8 cellular contexts compared by ENCODE assay signal in the genomic region with DNA sequence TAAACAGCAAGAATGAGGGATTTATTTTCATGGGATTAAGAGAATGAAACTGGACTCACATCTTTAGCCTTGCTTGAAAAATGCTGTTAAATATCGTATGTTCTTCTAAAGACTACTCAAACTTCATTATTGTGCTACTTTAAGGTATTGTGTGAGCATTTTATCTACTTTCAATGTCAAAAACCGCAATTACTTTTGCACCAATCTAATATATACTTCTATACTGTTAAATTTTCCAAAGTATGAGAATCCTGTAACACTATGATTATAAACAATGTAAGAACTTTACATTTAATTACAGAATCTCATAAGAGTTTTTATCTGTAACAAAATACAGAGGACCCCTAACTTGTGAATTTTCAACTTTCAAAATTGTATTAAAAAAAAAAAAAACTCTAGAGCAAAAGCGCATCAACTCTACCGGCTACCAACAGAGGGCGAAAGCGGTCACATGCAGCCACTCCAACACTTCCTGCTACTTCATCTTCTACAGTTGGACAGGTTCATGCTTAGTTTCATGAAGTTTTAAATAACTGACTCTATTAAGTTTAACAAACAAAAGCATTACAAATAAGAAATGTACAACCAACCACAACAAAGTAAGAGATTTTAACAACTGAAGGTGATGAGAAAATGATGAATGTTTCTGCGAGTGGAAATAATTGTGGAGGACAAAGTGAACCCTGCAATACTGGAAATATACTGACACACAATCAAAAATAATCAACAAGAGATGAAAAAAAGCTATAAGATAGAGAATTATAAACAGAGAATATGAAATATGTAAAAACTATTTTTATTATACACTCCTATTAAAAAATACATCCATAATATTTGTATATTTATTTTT.
A peak's percentile ranks its signal among the peaks of the same experiment; 100 is the strongest.
DNase-seq lines count a peak whose midpoint lies in the region; ATAC-seq and TF ChIP-seq lines count a peak whose summit lies in the region.

No MANE protein-coding gene starts in this region.

- TF ChIP-seq CTCF in Calu3 (IDR thresholded peaks at IDR 0.05; ENCODE audit: unreplicated experiment) (peak; percentile 89), astrocyte of the cerebellum (IDR thresholded peaks at IDR 0.05; ENCODE audit: low read depth, low read length, missing control alignments) (peak; percentile 92)

- ATAC-seq in left lobe of liver: peak; percentile 87
- ATAC-seq in GM19463 (IDR thresholded peaks at IDR 0.05; ENCODE audit: unreplicated experiment): no peak
- ATAC-seq in HG02938 (IDR thresholded peaks at IDR 0.05; ENCODE audit: unreplicated experiment): no peak

- BruUV-seq in Calu3 (replicated peaks; lab: Mats Ljungman, UMichigan): no TSS peak

- no peak overlapping the region for H3K4me3 Mint-ChIP-seq in Calu3 (ENCODE audit: low read depth, unreplicated experiment)

- in situ Hi-C loops in astrocyte of the cerebellum (cut with HindIII; ENCODE audit: low sequenced_read_pairs): no loop called here

- no peaks in the 10 kb centered on the region for H3K36me3 Mint-ChIP-seq in Calu3 (ENCODE audit: insufficient read depth, unreplicated experiment)

- no peaks in the 10 kb centered on the region for H3K4me1 Mint-ChIP-seq in Calu3 (ENCODE audit: low read depth, unreplicated experiment)

- H3K4me3 ChIP-seq in astrocyte of the cerebellum (ENCODE audit: low read depth, low read length): no peak overlapping the region

- no peaks in the 10 kb centered on the region for H3K27me3 Mint-ChIP-seq in Calu3 (ENCODE audit: unreplicated experiment)

- CTCF ChIA-PET in Calu3 (lab: Charles Lee): no interaction called here

- DNase-seq in Calu3 (peak; percentile 52), HS-27A (ENCODE audit: low read depth) (peak; percentile 5), T-helper 1 cell (peak; percentile 15 to 61 (median 27)), astrocyte of the cerebellum (ENCODE audit: low read depth) (no peak), left lobe of liver (ENCODE audit: low spot score) (no peak)
- DNase-seq in stimulated activated CD8-positive, alpha-beta memory T cell treated with anti-CD3 and anti-CD28 coated beads, Interleukin-4, amount 100 ng/mL, for 24 hours (ENCODE audit: low read depth): peak; percentile 42

- intact Hi-C loops in Calu3 (cut with micrococcal nuclease; ENCODE audit: unreplicated experiment): loop anchor here (2.0 to 5.0 kb wide), 2 partner anchors 170 to 531 kb away; no protein-coding TSS in a partner anchor

- no peaks in the 10 kb centered on the region for H3K9me3 Mint-ChIP-seq in Calu3 (ENCODE audit: low read depth, unreplicated experiment)

- no peak overlapping the region for H3K27ac Mint-ChIP-seq in Calu3 (ENCODE audit: unreplicated experiment)

Comparison
In these comparisons a context has a peak if more than half of its experiments do, and no peak if none do; other contexts are left out.
1. DNase-seq: peak in Calu3 (single experiment), HS-27A (single experiment), T-helper 1 cell (5 of 5) and stimulated activated CD8-positive, alpha-beta memory T cell treated with anti-CD3 and anti-CD28 coated beads, Interleukin-4, amount 100 ng/mL, for 24 hours (single experiment); none in astrocyte of the cerebellum (single experiment) and left lobe of liver (single experiment).